24 cellular contexts compared by ENCODE assay signal in genomic region chr11:100905684-100906083, GRCh38.
"Had no signal": no experiment of that assay in that cellular context is flagged by ENCODE, and none has a peak within 500 bp of the region (broad histone marks: within the 10 kb centered on the region; RNA-seq: fewer than 3 reads in every experiment).

No MANE protein-coding gene starts in this region.

- H3K4me1 ChIP-seq: pancreas, psoas muscle, sigmoid colon, vagina had no signal

- H3K9me3 ChIP-seq: neutrophil, pancreas, psoas muscle, right lobe of liver, sigmoid colon, thoracic aorta, tibial artery, transverse colon, upper lobe of left lung, vagina had no signal

- H3K36me3 Mint-ChIP-seq: naive thymus-derived CD4-positive, alpha-beta T cell; natural killer cell had no signal

- ATAC-seq: naive thymus-derived CD4-positive, alpha-beta T cell; natural killer cell; pancreas; psoas muscle; right cardiac atrium; right lobe of liver; stimulated activated memory B cell treated with anti-CD40 and anti-IgM and Interleukin-4, amounts not matched to agents 10 μg/mL and 1 μg/mL and 100 μg/mL, for 72 hours; stimulated activated naive CD8-positive, alpha-beta T cell treated with anti-CD3 and anti-CD28 coated beads, Interleukin-15, amount 100 ng/mL, for 72 hours; stimulated activated naive CD8-positive, alpha-beta T cell treated with anti-CD3 and anti-CD28 coated beads, Interleukin-15, Interleukin-2, amounts not matched to agents 100 U/mL and 50 U/mL, for 24 hours had no signal

- H3K4me1 Mint-ChIP-seq: naive thymus-derived CD4-positive, alpha-beta T cell; stimulated activated naive CD8-positive, alpha-beta T cell treated with anti-CD3 and anti-CD28 coated beads, Interleukin-15, amount 100 ng/mL, for 72 hours had no signal

- H3K27ac ChIP-seq: neutrophil, pancreas, psoas muscle, right lobe of liver, sigmoid colon, thoracic aorta, tibial artery, transverse colon, upper lobe of left lung, vagina had no signal

- H3K27me3 Mint-ChIP-seq: stimulated activated memory B cell treated with anti-CD40 and anti-IgM and Interleukin-4, amounts not matched to agents 10 μg/mL and 1 μg/mL and 100 μg/mL, for 72 hours had no signal

- DNase-seq: naive thymus-derived CD4-positive, alpha-beta T cell; natural killer cell; nucleus accumbens; pancreas; psoas muscle; right cardiac atrium; right lobe of liver; sigmoid colon; small intestine; stimulated activated CD4-positive, alpha-beta T cell treated with anti-CD3 and anti-CD28 coated beads, Interleukin-15, amount 100 ng/mL, for 24 hours; stimulated activated CD4-positive, alpha-beta T cell treated with anti-CD3 and anti-CD28 coated beads, Interleukin-2, amount 100 ng/mL, for 24 hours; stimulated activated CD4-positive, alpha-beta T cell treated with anti-CD3 and anti-CD28 coated beads, Interleukin-2, amount 100 ng/mL, for 48 hours; stimulated activated CD4-positive, alpha-beta T cell treated with anti-CD3 and anti-CD28 coated beads, Interleukin-4, amount 100 ng/mL, for 24 hours; stimulated activated naive CD4-positive, alpha-beta T cell; stimulated activated naive CD8-positive, alpha-beta T cell treated with anti-CD3 and anti-CD28 coated beads, Interleukin-15, amount 100 ng/mL, for 72 hours; stimulated activated naive CD8-positive, alpha-beta T cell treated with anti-CD3 and anti-CD28 coated beads, Interleukin-15, Interleukin-2, amounts not matched to agents 100 U/mL and 50 U/mL, for 24 hours; tibial artery; transverse colon had no signal

- H3K36me3 ChIP-seq: neutrophil, pancreas, right lobe of liver, sigmoid colon, thoracic aorta, tibial artery, transverse colon, upper lobe of left lung, vagina had no signal

- H3K27me3 ChIP-seq: neutrophil, pancreas, right lobe of liver, sigmoid colon, tibial artery, transverse colon, upper lobe of left lung, vagina had no signal

- H3K4me3 ChIP-seq: pancreas, psoas muscle, right lobe of liver, sigmoid colon, thoracic aorta, tibial artery, transverse colon, upper lobe of left lung, vagina had no signal

- H3K9me3 Mint-ChIP-seq: nephron; stimulated activated memory B cell treated with anti-CD40 and anti-IgM and Interleukin-4, amounts not matched to agents 10 μg/mL and 1 μg/mL and 100 μg/mL, for 72 hours had no signal

- H3K27ac Mint-ChIP-seq: naive thymus-derived CD4-positive, alpha-beta T cell; natural killer cell; nephron; stimulated activated memory B cell treated with anti-CD40 and anti-IgM and Interleukin-4, amounts not matched to agents 10 μg/mL and 1 μg/mL and 100 μg/mL, for 72 hours; stimulated activated naive CD8-positive, alpha-beta T cell treated with anti-CD3 and anti-CD28 coated beads, Interleukin-15, amount 100 ng/mL, for 72 hours had no signal

- H3K4me3 Mint-ChIP-seq: naive thymus-derived CD4-positive, alpha-beta T cell; natural killer cell; nephron; stimulated activated memory B cell treated with anti-CD40 and anti-IgM and Interleukin-4, amounts not matched to agents 10 μg/mL and 1 μg/mL and 100 μg/mL, for 72 hours; stimulated activated naive CD8-positive, alpha-beta T cell treated with anti-CD3 and anti-CD28 coated beads, Interleukin-15, amount 100 ng/mL, for 72 hours had no signal
